Comparison of ENCODE assay signal across 39 cellular contexts in genomic region chr4:154739111-154739510, GRCh38. TPM values are rescaled to one million over a fixed set of nuclear protein-coding genes. Genes with fewer than 3 reads are reported as not detected.
"Had no signal": no experiment of that assay in that cellular context is flagged by ENCODE, and none has a peak within 500 bp of the region (broad histone marks: within the 10 kb centered on the region; RNA-seq: fewer than 3 reads in every experiment).

No MANE protein-coding gene starts in this region.

- H3K36me3 Mint-ChIP-seq: activated CD4-positive, alpha-beta memory T cell treated with anti-CD3 and anti-CD28 coated beads for 36 hours; mesothelial cell of epicardium; naive B cell; type B pancreatic cell had no signal

- H3K27me3 ChIP-seq: ovary, testis had no signal

- H3K36me3 ChIP-seq: brain microvascular endothelial cell, ovary, right lobe of liver, uterus, WERI-Rb-1 had no signal

- H3K27ac Mint-ChIP-seq: activated CD4-positive, alpha-beta memory T cell treated with anti-CD3 and anti-CD28 coated beads for 36 hours; activated CD4-positive, alpha-beta T cell treated with anti-CD3 and anti-CD28 coated beads, Interleukin-2, amount 10 ng/mL, durations not matched to agents 24 days and 14 days; activated naive CD4-positive, alpha-beta T cell treated with anti-CD3 and anti-CD28 coated beads for 36 hours; activated T-helper 1 cell treated with anti-CD3 and anti-CD28 coated beads, Interleukin-12 subunit alpha, Interleukin-12 subunit beta, Interleukin-2, Interleukin-4 antibody, amounts not matched to agents 30 ng/mL and 10 ng/mL and 1 ng/mL, durations not matched to agents 14 hours and 24 hours and 36 hours; effector memory CD8-positive, alpha-beta T cell; mesothelial cell of epicardium; naive B cell; nephron progenitor cell; progenitor cell of endocrine pancreas; T-helper 1 cell treated with Interleukin-12 subunit alpha and Interleukin-12 subunit beta and Interleukin-4 antibody, amounts not matched to agents 30 μg/mL and 1 μg/mL, for 36 hours; type B pancreatic cell had no signal

- FAIRE-seq: astrocyte, endothelial cell of umbilical vein, TTC549 had no signal

- H3K4me3 ChIP-seq: ovary, right lobe of liver, testis, uterus had no signal

- H3K9me3 Mint-ChIP-seq: activated CD4-positive, alpha-beta memory T cell treated with anti-CD3 and anti-CD28 coated beads for 36 hours; activated CD4-positive, alpha-beta T cell treated with anti-CD3 and anti-CD28 coated beads, Interleukin-2, amount 10 ng/mL, durations not matched to agents 24 days and 14 days; activated naive CD4-positive, alpha-beta T cell treated with anti-CD3 and anti-CD28 coated beads for 36 hours; activated T-helper 1 cell treated with anti-CD3 and anti-CD28 coated beads, Interleukin-12 subunit alpha, Interleukin-12 subunit beta, Interleukin-2, Interleukin-4 antibody, amounts not matched to agents 30 ng/mL and 10 ng/mL and 1 ng/mL, durations not matched to agents 14 hours and 24 hours and 36 hours; effector memory CD8-positive, alpha-beta T cell; mesothelial cell of epicardium; nephron progenitor cell; T-helper 1 cell treated with Interleukin-12 subunit alpha and Interleukin-12 subunit beta and Interleukin-4 antibody, amounts not matched to agents 30 μg/mL and 1 μg/mL, for 36 hours; type B pancreatic cell had no signal

- H3K4me3 Mint-ChIP-seq: activated CD4-positive, alpha-beta memory T cell treated with anti-CD3 and anti-CD28 coated beads for 36 hours; activated CD4-positive, alpha-beta T cell treated with anti-CD3 and anti-CD28 coated beads, Interleukin-2, amount 10 ng/mL, durations not matched to agents 24 days and 14 days; activated naive CD4-positive, alpha-beta T cell treated with anti-CD3 and anti-CD28 coated beads for 36 hours; activated T-helper 1 cell treated with anti-CD3 and anti-CD28 coated beads, Interleukin-12 subunit alpha, Interleukin-12 subunit beta, Interleukin-2, Interleukin-4 antibody, amounts not matched to agents 30 ng/mL and 10 ng/mL and 1 ng/mL, durations not matched to agents 14 hours and 24 hours and 36 hours; effector memory CD8-positive, alpha-beta T cell; mesothelial cell of epicardium; naive B cell; nephron progenitor cell; T-helper 1 cell treated with Interleukin-12 subunit alpha and Interleukin-12 subunit beta and Interleukin-4 antibody, amounts not matched to agents 30 μg/mL and 1 μg/mL, for 36 hours; type B pancreatic cell had no signal

- DNase-seq: activated CD4-positive, alpha-beta memory T cell treated with anti-CD3 and anti-CD28 coated beads for 36 hours; activated CD4-positive, alpha-beta T cell treated with anti-CD3 and anti-CD28 coated beads, Interleukin-2, amount 10 ng/mL, durations not matched to agents 24 days and 14 days; activated CD4-positive, CD25-positive, alpha-beta regulatory T cell treated with anti-CD3 and anti-CD28 coated beads, Interleukin-2, amount 50 U/mL, for 72 hours; activated CD8-positive, alpha-beta memory T cell treated with anti-CD3 and anti-CD28 coated beads, Interleukin-2, amount 50 U/mL, for 4 hours; activated effector memory CD4-positive, alpha-beta T cell treated with anti-CD3 and anti-CD28 coated beads, Interleukin-2, amount 50 U/mL, for 16 hours; activated naive CD4-positive, alpha-beta T cell treated with anti-CD3 and anti-CD28 coated beads for 36 hours; activated T-cell treated with anti-CD3 and anti-CD28 coated beads, Interleukin-2, amount 50 U/mL, for 1 hour; amniotic stem cell; brain microvascular endothelial cell; caudate nucleus; cortex of kidney; effector memory CD8-positive, alpha-beta T cell; foreskin fibroblast; head of caudate nucleus; hippocampal formation; left ventricle myocardium superior; naive B cell; nephron progenitor cell; ovary; right lobe of liver; stimulated activated CD4-positive, alpha-beta T cell treated with anti-CD3 and anti-CD28 coated beads, Interleukin-2, amount 100 ng/mL, for 48 hours; stimulated activated naive CD8-positive, alpha-beta T cell treated with anti-CD3 and anti-CD28 coated beads, Interleukin-15, Interleukin-2, amounts not matched to agents 100 U/mL and 50 U/mL, for 24 hours; T-helper 9 cell; testis; uterus; WERI-Rb-1 had no signal

- H3K27ac ChIP-seq: brain microvascular endothelial cell, ovary, right lobe of liver, testis, uterus, WERI-Rb-1 had no signal

- H3K9me3 ChIP-seq: ovary, right lobe of liver, testis, uterus had no signal

- ATAC-seq: effector memory CD8-positive, alpha-beta T cell; left ventricle myocardium superior; right lobe of liver; stimulated activated naive CD8-positive, alpha-beta T cell treated with anti-CD3 and anti-CD28 coated beads, Interleukin-15, Interleukin-2, amounts not matched to agents 100 U/mL and 50 U/mL, for 24 hours had no signal

RNA-seq across cellular contexts. Expression of gene LRAT, which starts 4.7 kb away (rescaled TPM):
- total RNA-seq: activated CD4-positive, alpha-beta memory T cell treated with anti-CD3 and anti-CD28 coated beads for 36 hours; activated CD4-positive, alpha-beta T cell treated with anti-CD3 and anti-CD28 coated beads, Interleukin-2, amount 10 ng/mL, durations not matched to agents 24 days and 14 days; activated CD8-positive, alpha-beta memory T cell treated with anti-CD3 and anti-CD28 coated beads for 36 hours; activated naive CD4-positive, alpha-beta T cell treated with anti-CD3 and anti-CD28 coated beads for 36 hours; activated T-helper 1 cell treated with anti-CD3 and anti-CD28 coated beads, Interleukin-12 subunit alpha, Interleukin-12 subunit beta, Interleukin-2, Interleukin-4 antibody, amounts not matched to agents 30 ng/mL and 10 ng/mL and 1 ng/mL, durations not matched to agents 14 hours and 24 hours and 36 hours; endothelial cell of umbilical vein; lung microvascular endothelial cell had no signal
- polyA plus RNA-seq: endothelial cell of umbilical vein had no signal

RNA-seq across cellular contexts. Expression of gene RBM46, which starts 42.0 kb away (rescaled TPM):
- total RNA-seq: activated CD4-positive, alpha-beta memory T cell treated with anti-CD3 and anti-CD28 coated beads for 36 hours; activated CD4-positive, alpha-beta T cell treated with anti-CD3 and anti-CD28 coated beads, Interleukin-2, amount 10 ng/mL, durations not matched to agents 24 days and 14 days; activated CD8-positive, alpha-beta memory T cell treated with anti-CD3 and anti-CD28 coated beads for 36 hours; activated naive CD4-positive, alpha-beta T cell treated with anti-CD3 and anti-CD28 coated beads for 36 hours; activated T-helper 1 cell treated with anti-CD3 and anti-CD28 coated beads, Interleukin-12 subunit alpha, Interleukin-12 subunit beta, Interleukin-2, Interleukin-4 antibody, amounts not matched to agents 30 ng/mL and 10 ng/mL and 1 ng/mL, durations not matched to agents 14 hours and 24 hours and 36 hours; astrocyte; chondrocyte; endothelial cell of umbilical vein; esophagus mucosa; left ventricle myocardium superior; lung microvascular endothelial cell; skeletal muscle tissue had no signal
- polyA plus RNA-seq: endothelial cell of umbilical vein had no signal
